Comparison of ENCODE assay signal across 9 cellular contexts in genomic region chr20:17010181-17010580, GRCh38.
"Had no signal": no experiment of that assay in that cellular context is flagged by ENCODE, and none has a peak within 500 bp of the region (broad histone marks: within the 10 kb centered on the region; RNA-seq: fewer than 3 reads in every experiment).

No MANE protein-coding gene starts in this region.

- H3K4me3 ChIP-seq: GM23248, HAP-1 had no signal

- H3K4me1 ChIP-seq: HAP-1 had no signal

- H3K9me3 ChIP-seq: HAP-1 had no signal

- DNase-seq: GM23248, GOT3, H7, HFFc6, KBM-7 had no signal

- H3K9ac ChIP-seq: GM23248 had no signal

- H2AFZ ChIP-seq: GM23248 had no signal

- FAIRE-seq: HTR-8/SVneo had no signal

- H3K27ac ChIP-seq: GM23248, HL-60 had no signal

- ATAC-seq: HCT116 had no signal

- H3K36me3 ChIP-seq: HAP-1 had no signal
